2 cellular contexts compared by ENCODE assay signal in the genomic region with DNA sequence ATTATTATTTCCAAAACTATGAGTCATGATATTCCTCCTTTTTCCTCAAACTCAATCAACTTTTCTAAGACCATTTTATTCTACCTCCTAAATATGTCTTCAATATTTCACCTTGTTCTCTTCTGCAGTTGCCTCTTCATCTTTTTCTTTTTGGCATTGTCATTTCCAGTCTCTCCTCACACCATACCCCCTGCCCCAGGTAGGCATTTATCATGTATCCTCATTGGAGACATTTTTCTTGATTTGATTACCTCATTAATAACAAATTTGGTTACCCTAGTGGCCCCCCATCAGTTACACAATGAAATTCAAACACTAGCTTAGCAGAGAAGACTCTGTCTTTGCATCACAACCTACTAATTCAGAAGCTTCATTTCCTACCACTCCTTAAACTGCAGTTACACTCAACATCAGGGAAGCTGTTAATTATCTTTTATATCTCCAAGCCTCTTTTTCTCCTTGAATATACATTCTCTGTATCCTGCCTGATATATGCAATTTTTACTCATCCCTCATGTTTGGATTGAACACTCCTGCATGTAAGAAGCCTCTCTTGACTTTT.
TF ChIP-seq lines count a peak whose summit lies in the region.

No MANE protein-coding gene starts in this region.

TF ChIP-seq in GM12891, 5 proteins besides CTCF, POLR2A, EP300 and RAD21:
- TF ChIP-seq PAX5 (IDR thresholded peaks at IDR 0.05; ENCODE audit: insufficient read depth, low read length, severe bottlenecking) (no peak), POLR2AphosphoS5 (IDR thresholded peaks at IDR 0.05; ENCODE audit: low read depth, low read length) (no peak), POU2F2 (IDR thresholded peaks at IDR 0.05; ENCODE audit: low read depth, low read length) (no peak), SPI1 (IDR thresholded peaks at IDR 0.05; ENCODE audit: low read depth, low read length) (no peak), TAF1 (IDR thresholded peaks at IDR 0.05; ENCODE audit: low read depth, low read length) (no peak)

TF ChIP-seq in GM12878, 131 proteins besides CTCF, POLR2A, EP300 and RAD21:
- TF ChIP-seq, protein P1, sequence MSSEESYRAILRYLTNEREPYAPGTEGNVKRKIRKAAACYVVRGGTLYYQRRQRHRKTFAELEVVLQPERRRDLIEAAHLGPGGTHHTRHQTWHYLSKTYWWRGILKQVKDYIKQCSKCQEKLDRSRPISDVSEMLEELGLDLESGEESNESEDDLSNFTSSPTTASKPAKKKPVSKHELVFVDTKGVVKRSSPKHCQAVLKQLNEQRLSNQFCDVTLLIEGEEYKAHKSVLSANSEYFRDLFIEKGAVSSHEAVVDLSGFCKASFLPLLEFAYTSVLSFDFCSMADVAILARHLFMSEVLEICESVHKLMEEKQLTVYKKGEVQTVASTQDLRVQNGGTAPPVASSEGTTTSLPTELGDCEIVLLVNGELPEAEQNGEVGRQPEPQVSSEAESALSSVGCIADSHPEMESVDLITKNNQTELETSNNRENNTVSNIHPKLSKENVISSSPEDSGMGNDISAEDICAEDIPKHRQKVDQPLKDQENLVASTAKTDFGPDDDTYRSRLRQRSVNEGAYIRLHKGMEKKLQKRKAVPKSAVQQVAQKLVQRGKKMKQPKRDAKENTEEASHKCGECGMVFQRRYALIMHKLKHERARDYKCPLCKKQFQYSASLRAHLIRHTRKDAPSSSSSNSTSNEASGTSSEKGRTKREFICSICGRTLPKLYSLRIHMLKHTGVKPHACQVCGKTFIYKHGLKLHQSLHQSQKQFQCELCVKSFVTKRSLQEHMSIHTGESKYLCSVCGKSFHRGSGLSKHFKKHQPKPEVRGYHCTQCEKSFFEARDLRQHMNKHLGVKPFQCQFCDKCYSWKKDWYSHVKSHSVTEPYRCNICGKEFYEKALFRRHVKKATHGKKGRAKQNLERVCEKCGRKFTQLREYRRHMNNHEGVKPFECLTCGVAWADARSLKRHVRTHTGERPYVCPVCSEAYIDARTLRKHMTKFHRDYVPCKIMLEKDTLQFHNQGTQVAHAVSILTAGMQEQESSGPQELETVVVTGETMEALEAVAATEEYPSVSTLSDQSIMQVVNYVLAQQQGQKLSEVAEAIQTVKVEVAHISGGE (CRISPR knock-in tag; IDR thresholded peaks at IDR 0.05): 0 out of 2 replicates have a peak, but pooled peaks have one; percentile 23
- TF ChIP-seq POLR2AphosphoS2 (IDR thresholded peaks at IDR 0.05; ENCODE audit: low read depth, low read length): 0 out of 2 replicates have a peak, but pooled peaks have one; percentile 39
- TF ChIP-seq CHD1 (IDR thresholded peaks at IDR 0.05; ENCODE audit: low read depth, low read length): peak; percentile 59; the same call in 1 of the 2 replicates
- TF ChIP-seq, protein P2, sequence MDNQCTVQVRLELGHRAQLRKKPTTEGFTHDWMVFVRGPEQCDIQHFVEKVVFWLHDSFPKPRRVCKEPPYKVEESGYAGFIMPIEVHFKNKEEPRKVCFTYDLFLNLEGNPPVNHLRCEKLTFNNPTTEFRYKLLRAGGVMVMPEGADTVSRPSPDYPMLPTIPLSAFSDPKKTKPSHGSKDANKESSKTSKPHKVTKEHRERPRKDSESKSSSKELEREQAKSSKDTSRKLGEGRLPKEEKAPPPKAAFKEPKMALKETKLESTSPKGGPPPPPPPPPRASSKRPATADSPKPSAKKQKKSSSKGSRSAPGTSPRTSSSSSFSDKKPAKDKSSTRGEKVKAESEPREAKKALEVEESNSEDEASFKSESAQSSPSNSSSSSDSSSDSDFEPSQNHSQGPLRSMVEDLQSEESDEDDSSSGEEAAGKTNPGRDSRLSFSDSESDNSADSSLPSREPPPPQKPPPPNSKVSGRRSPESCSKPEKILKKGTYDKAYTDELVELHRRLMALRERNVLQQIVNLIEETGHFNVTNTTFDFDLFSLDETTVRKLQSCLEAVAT (IDR thresholded peaks at IDR 0.05): peak; percentile 97
- TF ChIP-seq MEF2A (IDR thresholded peaks at IDR 0.05; ENCODE audit: insufficient read depth, low read depth, low read length): no peak
- TF ChIP-seq ATF7 (IDR thresholded peaks at IDR 0.05; ENCODE audit: low read depth): 0 out of 2 replicates have a peak, but pooled peaks have one; percentile 67
- peak; percentile 61; the same call in 1 of the 2 replicates for TF ChIP-seq POLR2AphosphoS5 (IDR thresholded peaks at IDR 0.05; ENCODE audit: low read length)
- TF ChIP-seq TARDBP (IDR thresholded peaks at IDR 0.05; ENCODE audit: borderline replicate concordance): no peak
